ENCODE assay signal across 24 cellular contexts in genomic region chr1:2445162-2445822, GRCh38. TPM values are rescaled to one million over a fixed set of nuclear protein-coding genes. Genes with fewer than 3 reads are reported as not detected.
DNase-seq lines count a peak whose midpoint lies in the region; ATAC-seq, FAIRE-seq and TF ChIP-seq lines count a peak whose summit lies in the region.
"Had no signal": no experiment of that assay in that cellular context is flagged by ENCODE, and none has a peak within 500 bp of the region (broad histone marks: within the 10 kb centered on the region; RNA-seq: fewer than 3 reads in every experiment).

No MANE protein-coding gene starts in this region.

- H3K36me3 ChIP-seq in neuronal stem cell (replicated peaks in 1 of 2; ENCODE audit: control insufficient read depth in 2 of 2, insufficient read depth in 2 of 2, low read length in 2 of 2), result no peaks in the 10 kb centered on the region
- H3K36me3 ChIP-seq: MG63 had no signal

- H3K9me3 ChIP-seq in A549 (no peaks in the 10 kb centered on the region), neuronal stem cell (replicated peaks in 1 of 2; ENCODE audit: control insufficient read depth in 2 of 2, insufficient read depth in 1 of 2, low read depth in 1 of 2, low read length in 2 of 2) (no peaks in the 10 kb centered on the region), H9 (ENCODE audit: control insufficient read depth, low read depth, low read length) (no peaks in the 10 kb centered on the region)
- H3K9me3 ChIP-seq: MG63, SK-N-SH had no signal

- peak overlapping the region; percentile 95 for H3K18ac ChIP-seq in neuronal stem cell (ENCODE audit: low read length)
- no peak overlapping the region for H3K18ac ChIP-seq in H9 (ENCODE audit: insufficient read length, low read depth, low read length)

- H3K4me2 ChIP-seq in A549, result no peak overlapping the region
- no peak overlapping the region for H3K4me2 ChIP-seq in neuronal stem cell (ENCODE audit: insufficient read depth, low read length, poor library complexity, severe bottlenecking)
- no peak overlapping the region for H3K4me2 ChIP-seq in H9 (ENCODE audit: insufficient read depth, insufficient read length, low read length)
- H3K4me2 ChIP-seq: SK-N-SH had no signal

- ATAC-seq in A549 (no peak), GM19023 (IDR thresholded peaks at IDR 0.05; ENCODE audit: unreplicated experiment) (no peak)
- no peak for ATAC-seq in central memory CD8-positive, alpha-beta T cell (replicated peaks; ENCODE audit: extremely low read depth, poor library complexity, severe bottlenecking)
- ATAC-seq: Right ventricle myocardium inferior had no signal

- H3K27ac ChIP-seq in A549 (0 out of 6 replicates have a peak overlapping the region, but pooled peaks of 1 of the 2 experiments have one; percentile 25), neuronal stem cell (replicated peaks; ENCODE audit: low read length) (no peak overlapping the region), H9 (ENCODE audit: insufficient read length, low read depth, low read length) (no peak overlapping the region)
- H3K27ac ChIP-seq: C4-2B had no signal

- H3K9ac ChIP-seq in neuronal stem cell (ENCODE audit: low read depth, low read length, poor library complexity) (peak overlapping the region; percentile 2), H9 (ENCODE audit: extremely low read depth, insufficient read length, low read length) (no peak overlapping the region)
- H3K9ac ChIP-seq: SK-N-SH had no signal

- H2BK15ac ChIP-seq in neuronal stem cell (ENCODE audit: low read length), result peak overlapping the region; percentile 100
- no peak overlapping the region for H2BK15ac ChIP-seq in H9 (ENCODE audit: low read depth, low read length)

- H3K23ac ChIP-seq in neuronal stem cell (ENCODE audit: low read depth, low read length, poor library complexity), result peak overlapping the region; percentile 95
- H3K23ac ChIP-seq in H9 (ENCODE audit: insufficient read length, low read depth, low read length), result no peak overlapping the region

- H3K4me1 Mint-ChIP-seq in central memory CD8-positive, alpha-beta T cell, result no peaks in the 10 kb centered on the region
- peaks cover 3 to 15% of the 10 kb centered on the region in 2 experiments; a peak in 3 of 4 replicates for H3K4me1 Mint-ChIP-seq in H9

- CTCF ChIA-PET in A549 (lab: Yijun Ruan, JAX), result interaction anchor here (1.1 to 6.8 kb wide), 6 partner anchors 22 to 101 kb away, joined by 3 to 51 read pairs (median 4); no protein-coding TSS in a partner anchor

- TF ChIP-seq CTCF in A549 (IDR thresholded peaks at IDR 0.05) (no peak), H9 (conservative IDR thresholded peaks at IDR 0.05) (no peak)

- peak overlapping the region; percentile 54 for H3K4me3 Mint-ChIP-seq in central memory CD8-positive, alpha-beta T cell
- no peak overlapping the region for H3K4me3 Mint-ChIP-seq in H9

- H2BK20ac ChIP-seq in H9 (ENCODE audit: low read depth, low read length, poor library complexity, severe bottlenecking), result no peak overlapping the region

- no peaks in the 10 kb centered on the region for H3K27me3 Mint-ChIP-seq in central memory CD8-positive, alpha-beta T cell
- H3K27me3 Mint-ChIP-seq in H9 (ENCODE audit: low read depth), result peaks cover 49% of the 10 kb centered on the region

- H4K20me1 ChIP-seq in H9 (ENCODE audit: control insufficient read depth, insufficient read depth, insufficient read length), result no peaks in the 10 kb centered on the region

- H2AFZ ChIP-seq in neuronal stem cell (ENCODE audit: low read length) (no peak overlapping the region), H9 (ENCODE audit: low read length) (no peak overlapping the region)

- peak overlapping the region; percentile 98 for H2BK5ac ChIP-seq in neuronal stem cell (ENCODE audit: low read length)
- H2BK5ac ChIP-seq in H9 (ENCODE audit: insufficient read length, low read length), result no peak overlapping the region

- H3K4me1 ChIP-seq in A549, result peaks cover 39% of the 10 kb centered on the region
- H3K4me1 ChIP-seq in neuronal stem cell (ENCODE audit: control insufficient read depth in 2 of 2, insufficient read depth in 1 of 2, low read depth in 1 of 2, low read length in 2 of 2), result peaks cover 34 to 53% of the 10 kb centered on the region in 2 donors
- no peaks in the 10 kb centered on the region; the same call in 1 of the 2 replicates for H3K4me1 ChIP-seq in H9 (ENCODE audit: insufficient read depth, low read length)

- no peak for TF ChIP-seq EP300 in A549 (IDR thresholded peaks at IDR 0.05)

- DNase-seq in A549 (ENCODE audit: low read depth in 1 of 2, low spot score in 1 of 2) (no peak), NCI-H82 (lab: John Stamatoyannopoulos, UW) (peak; percentile 33), neuronal stem cell (ENCODE audit: low spot score) (no peak), H9 (no peak), foreskin melanocyte (no peak)
- DNase-seq in central memory CD8-positive, alpha-beta T cell (ENCODE audit: low spot score in 2 of 2), result no peak
- DNase-seq in stimulated activated CD4-positive, alpha-beta T cell treated with anti-CD3 and anti-CD28 coated beads, Interleukin-2, amount 100 ng/mL, for 48 hours, result no peak
- DNase-seq: GF-D8, GOT3, Karpas-422, MG63, NCI-H1092 treated with DMSO at 0.1 percent for 48 hours, NCI-H1694, NCI-H2107, NCI-H345, NCI-H526, SK-N-SH had no signal

- H3K79me1 ChIP-seq in neuronal stem cell (ENCODE audit: low read depth, low read length) (peaks cover 3% of the 10 kb centered on the region), H9 (ENCODE audit: insufficient read depth, low read depth, low read length, poor library complexity, severe bottlenecking) (no peaks in the 10 kb centered on the region)

- no peak overlapping the region for H3K4me3 ChIP-seq in A549
- no peak overlapping the region for H3K4me3 ChIP-seq in neuronal stem cell (ENCODE audit: low read length in 2 of 2)
- H3K4me3 ChIP-seq: MG63 had no signal

- H3K36me3 Mint-ChIP-seq in central memory CD8-positive, alpha-beta T cell (ENCODE audit: insufficient read depth), result peaks cover 3% of the 10 kb centered on the region
- H3K36me3 Mint-ChIP-seq in H9 (ENCODE audit: insufficient read depth in 1 of 3, low read depth in 3 of 3), result no peaks in the 10 kb centered on the region

- 82% methylated on average over 13 of the region's 16 CpGs for WGBS in A549 (ENCODE audit: missing lambda C conversion rate)
- WGBS in neuronal stem cell (ENCODE audit: extremely low coverage in 2 of 2, insufficient read length in 2 of 2, insufficient replicate concordance in 1 of 2), 2 donors, result no CpG with 5 or more reads among the region's 16 CpGs
- WGBS in H9 (ENCODE audit: extremely low coverage, insufficient read length, low lambda C conversion rate), result no CpG with 5 or more reads among the region's 16 CpGs

- no peak overlapping the region for H3T11ph ChIP-seq in H9 (ENCODE audit: low read length)

- H4K5ac ChIP-seq in H9 (ENCODE audit: insufficient read length, low read depth, low read length), result no peak overlapping the region

- H2BK120ac ChIP-seq in neuronal stem cell (ENCODE audit: low read depth, low read length) (peak overlapping the region; percentile 78), H9 (ENCODE audit: low read depth, low read length, poor library complexity, severe bottlenecking) (no peak overlapping the region)

- H4K8ac ChIP-seq in neuronal stem cell (ENCODE audit: low read depth, low read length), result no peak overlapping the region
- H4K8ac ChIP-seq in H9 (replicated peaks; ENCODE audit: insufficient read length, low read depth, low read length), result no peak overlapping the region

- peak overlapping the region; percentile 66 for H3K4ac ChIP-seq in neuronal stem cell (ENCODE audit: low read length)
- H3K4ac ChIP-seq in H9 (ENCODE audit: low read depth, low read length), result no peak overlapping the region

- TF ChIP-seq POLR2A in A549 (IDR thresholded peaks at IDR 0.05; ENCODE audit: low read length), result no peak

- H2BK12ac ChIP-seq in neuronal stem cell (ENCODE audit: low read length) (peak overlapping the region; percentile 97), H9 (ENCODE audit: insufficient read length, low read depth, low read length) (no peak overlapping the region)

- H2AK5ac ChIP-seq in neuronal stem cell (ENCODE audit: low read depth, low read length), result peak overlapping the region; percentile 90
- no peak overlapping the region for H2AK5ac ChIP-seq in H9 (ENCODE audit: insufficient read length, low read length)

- H4K91ac ChIP-seq in neuronal stem cell (ENCODE audit: low read depth, low read length, poor library complexity) (peak overlapping the region; percentile 56), H9 (ENCODE audit: insufficient read length, low read depth, low read length) (no peak overlapping the region)

- POLR2A ChIA-PET in A549 (lab: Yijun Ruan, JAX), result no interaction called here

- FAIRE-seq in A549 (lab: Jason Lieb, UNC), result no peak
- FAIRE-seq: GM12891, GM18507 had no signal

- H3K56ac ChIP-seq in H9 (ENCODE audit: insufficient read length, low read depth, low read length), result no peak overlapping the region

- no peaks in the 10 kb centered on the region for H3K79me2 ChIP-seq in H9 (ENCODE audit: insufficient read depth, low read length)

- no peak for TF ChIP-seq RAD21 in A549 (conservative IDR thresholded peaks at IDR 0.05 in 1 of 2, IDR thresholded peaks at IDR 0.05 in 1 of 2)

- H3K14ac ChIP-seq in neuronal stem cell (ENCODE audit: low read length) (peak overlapping the region; percentile 56), H9 (ENCODE audit: insufficient read depth, low read length) (no peak overlapping the region)

- peaks cover 6% of the 10 kb centered on the region for H3K23me2 ChIP-seq in H9 (ENCODE audit: insufficient read length, low read depth, low read length, poor library complexity, severe bottlenecking)

- peaks cover 0 to 60% (median 16%) of the 10 kb centered on the region in 3 experiments for H3K27me3 ChIP-seq in neuronal stem cell (ENCODE audit: control insufficient read depth in 3 of 3, insufficient read depth in 3 of 3, low read depth in 1 of 3, low read length in 3 of 3)
- peaks cover 14% of the 10 kb centered on the region; the same call in 1 of the 2 replicates for H3K27me3 ChIP-seq in H9 (ENCODE audit: insufficient read depth, low read length)

- H3K9me3 Mint-ChIP-seq in central memory CD8-positive, alpha-beta T cell, result no peaks in the 10 kb centered on the region
- no peaks in the 10 kb centered on the region for H3K9me3 Mint-ChIP-seq in H9

- no peak overlapping the region for H3K27ac Mint-ChIP-seq in central memory CD8-positive, alpha-beta T cell (ENCODE audit: low read depth)
- H3K27ac Mint-ChIP-seq in H9, result no peak overlapping the region; a peak in 1 of 7 replicates

RNA-seq across cellular contexts. Expression of gene PLCH2, which starts 30.8 kb away (rescaled TPM):
- polyA plus RNA-seq in A549 (2011; rRNA removed) (0.10 and 0.16 TPM in 2 replicates), A549 (2017; fragmentation: RNase III; extraction: RNeasy Plus Mini Kit Qiagen cat#74134 plus additional on column Dnase treatment) (0.18 to 0.44 TPM (median 0.21 TPM) in 3 replicates)
- polyA plus RNA-seq in A549 (2012; cell fraction: cytosol; rRNA removed), result 0.49 and 0.61 TPM in 2 replicates
- polyA plus RNA-seq in A549 (2012; cell fraction: nucleus; rRNA removed), result 1.8 and 2.8 TPM in 2 replicates
- 0.29 and 0.44 TPM in 2 replicates for polyA minus RNA-seq in A549 (2011; rRNA and poly(A)+ RNA removed)
- polyA plus RNA-seq in neuronal stem cell (2013, experiment 1 of 2), result 4.2 TPM
- 4.0 TPM for polyA plus RNA-seq in neuronal stem cell (2013, experiment 2 of 2)
- 0.09 and 0.18 TPM in 2 replicates for total RNA-seq in H9 (2021)
- total RNA-seq: A172, Daoy had no signal

RNA-seq across cellular contexts. Expression of gene PEX10, which starts 32.9 kb away (rescaled TPM):
- polyA plus RNA-seq in A549 (2011; rRNA removed) (12.3 and 12.6 TPM in 2 replicates), A549 (2017; fragmentation: RNase III; extraction: RNeasy Plus Mini Kit Qiagen cat#74134 plus additional on column Dnase treatment) (20.2 to 22.1 TPM (median 20.7 TPM) in 3 replicates)
- polyA plus RNA-seq in A549 (2012; cell fraction: cytosol; rRNA removed), result 21.6 and 29.6 TPM in 2 replicates
- polyA plus RNA-seq in A549 (2012; cell fraction: nucleus; rRNA removed), result 26.0 and 36.7 TPM in 2 replicates
- polyA minus RNA-seq in A549 (2011; rRNA and poly(A)+ RNA removed), result 9.0 and 12.7 TPM in 2 replicates
- 12.4 TPM for polyA plus RNA-seq in neuronal stem cell (2013, experiment 1 of 2)
- polyA plus RNA-seq in neuronal stem cell (2013, experiment 2 of 2), result 12.5 TPM
- total RNA-seq in H9 (2021), result 33.6 and 34.4 TPM in 2 replicates

RNA-seq across cellular contexts. Expression of gene RER1, which starts 53.7 kb away (rescaled TPM):
- polyA plus RNA-seq in A549 (2011; rRNA removed) (213 and 227 TPM in 2 replicates), A549 (2017; fragmentation: RNase III; extraction: RNeasy Plus Mini Kit Qiagen cat#74134 plus additional on column Dnase treatment) (66.8 to 72.8 TPM (median 72.3 TPM) in 3 replicates)
- 88.9 and 93.1 TPM in 2 replicates for polyA plus RNA-seq in A549 (2012; cell fraction: cytosol; rRNA removed)
- 63.3 and 196 TPM in 2 replicates for polyA plus RNA-seq in A549 (2012; cell fraction: nucleus; rRNA removed)
- 157 and 165 TPM in 2 replicates for polyA minus RNA-seq in A549 (2011; rRNA and poly(A)+ RNA removed)
- polyA plus RNA-seq in neuronal stem cell (2013, experiment 1 of 2), result 63.2 TPM
- polyA plus RNA-seq in neuronal stem cell (2013, experiment 2 of 2), result 64.3 TPM
- total RNA-seq in H9 (2021), result 110 and 118 TPM in 2 replicates

RNA-seq across cellular contexts. Expression of gene MORN1, which starts 53.9 kb away (rescaled TPM):
- 6.9 and 7.2 TPM in 2 replicates for polyA plus RNA-seq in A549 (2011; rRNA removed)
- polyA plus RNA-seq in A549 (2012; cell fraction: cytosol; rRNA removed), result 7.1 and 8.0 TPM in 2 replicates
- 11.6 and 14.2 TPM in 2 replicates for polyA plus RNA-seq in A549 (2012; cell fraction: nucleus; rRNA removed)
- 6.8 to 9.5 TPM (median 8.9 TPM) in 3 replicates for polyA plus RNA-seq in A549 (2017; fragmentation: RNase III; extraction: RNeasy Plus Mini Kit Qiagen cat#74134 plus additional on column Dnase treatment)
- 12.4 and 13.0 TPM in 2 replicates for polyA minus RNA-seq in A549 (2011; rRNA and poly(A)+ RNA removed)
- 7.1 TPM for polyA plus RNA-seq in neuronal stem cell (2013, experiment 1 of 2)
- polyA plus RNA-seq in neuronal stem cell (2013, experiment 2 of 2), result 7.9 TPM
- total RNA-seq in H9 (2021), result 12.7 and 14.3 TPM in 2 replicates
